16 cellular contexts compared by ENCODE assay signal in the genomic region with DNA sequence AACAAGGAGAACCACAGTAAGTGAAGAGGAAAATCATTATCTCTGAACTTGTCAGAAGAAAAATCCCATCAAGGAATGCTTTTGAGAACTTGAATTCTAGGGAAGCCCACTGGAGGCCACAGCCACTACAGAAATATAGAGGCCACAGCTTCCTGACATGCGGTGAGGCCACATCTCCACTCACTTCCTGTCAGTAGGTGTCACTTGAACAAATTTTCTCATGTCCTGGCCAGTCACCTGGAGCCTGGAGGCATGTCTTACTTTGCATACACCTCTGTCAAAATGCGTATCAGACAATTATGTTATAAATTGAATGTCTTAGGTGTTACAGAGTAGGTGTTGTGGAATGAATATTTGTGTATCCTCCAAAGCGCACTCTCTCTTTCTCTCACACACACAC.
A peak's percentile ranks its signal among the peaks of the same experiment; 100 is the strongest.
DNase-seq lines count a peak whose midpoint lies in the region; ATAC-seq, FAIRE-seq and TF ChIP-seq lines count a peak whose summit lies in the region.
"Had no signal": no experiment of that assay in that cellular context is flagged by ENCODE, and none has a peak within 500 bp of the region (broad histone marks: within the 10 kb centered on the region; RNA-seq: fewer than 3 reads in every experiment).

No MANE protein-coding gene starts in this region.

- intact Hi-C loops in GM12878 (cut with micrococcal nuclease; ENCODE audit: unreplicated experiment) (no loop called here), thyroid gland (cut with DNase I) (no loop called here)

- peaks cover 10% of the 10 kb centered on the region for H3K4me1 Mint-ChIP-seq in stimulated activated naive CD8-positive, alpha-beta T cell treated with anti-CD3 and anti-CD28 coated beads, Interleukin-15, Interleukin-2, amounts not matched to agents 100 ng/mL and 50 ng/mL, for 24 hours (ENCODE audit: low read depth)

- no peak for TF ChIP-seq POLR2A in GM12878 (IDR thresholded peaks at IDR 0.05; ENCODE audit: low read depth, low read length)
- no peak for TF ChIP-seq POLR2A in thyroid gland (IDR thresholded peaks at IDR 0.05)

- H3K9me3 ChIP-seq in GM12878 (replicated peaks; ENCODE audit: control insufficient read depth, insufficient read depth, low read length) = no peaks in the 10 kb centered on the region
- H3K9me3 ChIP-seq in thyroid gland = no peaks in the 10 kb centered on the region
- H3K9me3 ChIP-seq: BLaER1 had no signal

- H3K27me3 ChIP-seq in GM12878 (replicated peaks in 1 of 2; ENCODE audit: control insufficient read depth in 2 of 2, insufficient read depth in 2 of 2, low read length in 1 of 2) = no peaks in the 10 kb centered on the region; a peak in 1 of 4 replicates
- H3K27me3 ChIP-seq in thyroid gland = no peaks in the 10 kb centered on the region
- H3K27me3 ChIP-seq: BLaER1 had no signal

- H3K79me2 ChIP-seq in GM12878 (ENCODE audit: control insufficient read depth, insufficient read depth, low read length) = no peaks in the 10 kb centered on the region

- BruUV-seq in GM12878 (replicated peaks; lab: Mats Ljungman, UMichigan) = no TSS peak

- H3K4me1 ChIP-seq in GM12878 (ENCODE audit: control insufficient read depth, insufficient read depth, low read length) (no peaks in the 10 kb centered on the region), thyroid gland (no peaks in the 10 kb centered on the region)
- H3K4me1 ChIP-seq: BLaER1 had no signal

- no peaks in the 10 kb centered on the region for H3K9me3 Mint-ChIP-seq in stimulated activated naive CD8-positive, alpha-beta T cell treated with anti-CD3 and anti-CD28 coated beads, Interleukin-15, Interleukin-2, amounts not matched to agents 100 ng/mL and 50 ng/mL, for 24 hours

- H3K4me3 Mint-ChIP-seq in stimulated activated naive CD8-positive, alpha-beta T cell treated with anti-CD3 and anti-CD28 coated beads, Interleukin-15, Interleukin-2, amounts not matched to agents 100 ng/mL and 50 ng/mL, for 24 hours = peak overlapping the region; percentile 13

- TF ChIP-seq EP300 in GM12878 (IDR thresholded peaks at IDR 0.05; ENCODE audit: borderline replicate concordance in 1 of 2, control insufficient read depth in 1 of 2, low read depth in 2 of 2, low read length in 2 of 2) = no peak

- RAD21 ChIA-PET in GM12878 (lab: Charles Lee; ENCODE audit: unreplicated experiment) = no interaction called here

- 33% methylated on average over 3 of the region's 3 CpGs for WGBS in GM12878 (ENCODE audit: insufficient coverage, insufficient replicate concordance, low lambda C conversion rate, missing lambda C conversion rate)
- WGBS in thyroid gland, 2 donors = 67 to 97% methylated on average over 3 of the region's 3 CpGs

- peak; percentile 3 for DNase-seq in activated CD4-positive, alpha-beta T cell treated with anti-CD3 and anti-CD28 coated beads for 48 hours
- no peak for DNase-seq in activated CD4-positive, alpha-beta T cell treated with anti-CD3 and anti-CD28 coated beads, Interleukin-2, amount 50 U/mL, for 4 hours
- DNase-seq in stimulated activated naive CD8-positive, alpha-beta T cell treated with anti-CD3 and anti-CD28 coated beads, Interleukin-15, Interleukin-2, amounts not matched to agents 100 U/mL and 50 U/mL, for 24 hours = no peak
- DNase-seq in GM12878 (ENCODE audit: low read depth, low spot score) (no peak), NCI-H446 treated with DMSO at 0.1 percent for 48 hours (lab: John Stamatoyannopoulos, UW) (no peak), kidney tubule cell (ENCODE audit: low spot score) (no peak), thyroid gland (no peak)
- DNase-seq: 8988T, H7, Kasumi-1, NCI-H2029, NCI-H524, OCI-M1, RPMI8226 had no signal

- in situ Hi-C loops in GM12878 (cut with MboI) = no loop called here

- CTCF ChIA-PET in GM12878 (lab: Yijun Ruan, JAX) = interaction anchor here (1.0 to 2.8 kb wide), 10 partner anchors 9 to 351 kb away, joined by 3 to 11 read pairs (median 5); no protein-coding TSS in a partner anchor

- FAIRE-seq in GM12878 (lab: Jason Lieb, UNC) = no peak

- H3K36me3 ChIP-seq in GM12878 (ENCODE audit: control insufficient read depth in 2 of 2, insufficient read depth in 2 of 2, low read length in 1 of 2) (no peaks in the 10 kb centered on the region), thyroid gland (no peaks in the 10 kb centered on the region)
- H3K36me3 ChIP-seq: BLaER1 had no signal

- TF ChIP-seq RAD21 in GM12878 (IDR thresholded peaks at IDR 0.05; ENCODE audit: insufficient read depth, low read depth, low read length) = no peak

- SMC1A ChIA-PET in GM12878 (lab: Charles Lee; ENCODE audit: uncharacterized antibody, unreplicated experiment) = interaction anchor here (0.9 to 2.0 kb wide), 4 partner anchors 8 to 56 kb away, joined by 3 to 8 read pairs (median 4); no protein-coding TSS in a partner anchor

- H4K20me1 ChIP-seq in GM12878 (ENCODE audit: control insufficient read depth, insufficient read depth) = no peaks in the 10 kb centered on the region
- H4K20me1 ChIP-seq: BLaER1 had no signal

- POLR2A ChIA-PET in GM12878 (lab: Charles Lee) = no interaction called here

- peaks cover 4% of the 10 kb centered on the region for H3K27me3 Mint-ChIP-seq in stimulated activated naive CD8-positive, alpha-beta T cell treated with anti-CD3 and anti-CD28 coated beads, Interleukin-15, Interleukin-2, amounts not matched to agents 100 ng/mL and 50 ng/mL, for 24 hours

- H3K9ac ChIP-seq in GM12878 (ENCODE audit: control insufficient read depth, insufficient read depth, low read length) = no peak overlapping the region
- H3K9ac ChIP-seq: BLaER1 had no signal

- H3K4me2 ChIP-seq in GM12878 (ENCODE audit: control insufficient read depth, insufficient read depth) = no peak overlapping the region
- H3K4me2 ChIP-seq: BLaER1 had no signal

- TF ChIP-seq CTCF in GM12878 (IDR thresholded peaks at IDR 0.05 in 2 of 3, conservative IDR thresholded peaks at IDR 0.05 in 1 of 3; ENCODE audit: control insufficient read depth in 2 of 3, extremely low read depth in 1 of 3, insufficient read depth in 1 of 3, low read depth in 3 of 3, low read length in 3 of 3) = no peak
- no peak for TF ChIP-seq CTCF in thyroid gland (IDR thresholded peaks at IDR 0.05)

- no peak for ATAC-seq in stimulated activated naive CD8-positive, alpha-beta T cell treated with anti-CD3 and anti-CD28 coated beads, Interleukin-15, Interleukin-2, amounts not matched to agents 100 U/mL and 50 U/mL, for 24 hours
- ATAC-seq in GM12878 = no peak

- no peak overlapping the region for H3K27ac Mint-ChIP-seq in stimulated activated naive CD8-positive, alpha-beta T cell treated with anti-CD3 and anti-CD28 coated beads, Interleukin-15, Interleukin-2, amounts not matched to agents 100 ng/mL and 50 ng/mL, for 24 hours

- no peak overlapping the region for H2AFZ ChIP-seq in GM12878 (ENCODE audit: control insufficient read depth, low read depth, low read length)

- no peaks in the 10 kb centered on the region for H3K36me3 Mint-ChIP-seq in stimulated activated naive CD8-positive, alpha-beta T cell treated with anti-CD3 and anti-CD28 coated beads, Interleukin-15, Interleukin-2, amounts not matched to agents 100 ng/mL and 50 ng/mL, for 24 hours (ENCODE audit: low read depth)

- no peak overlapping the region for H3K27ac ChIP-seq in GM12878 (ENCODE audit: control insufficient read depth, insufficient read depth)
- H3K27ac ChIP-seq in thyroid gland = no peak overlapping the region
- H3K27ac ChIP-seq: BLaER1 had no signal

- no peak overlapping the region for H3K4me3 ChIP-seq in GM12878
- H3K4me3 ChIP-seq in thyroid gland (replicated peaks in 1 of 3) = no peak overlapping the region
- H3K4me3 ChIP-seq: BLaER1 had no signal

TF ChIP-seq in GM12878, 131 proteins besides CTCF, POLR2A, EP300 and RAD21 (continues in another document):
- TF ChIP-seq BCL3 (IDR thresholded peaks at IDR 0.05; ENCODE audit: borderline replicate concordance, insufficient read depth, low read depth, low read length, poor library complexity, severe bottlenecking) (no peak), BACH1 (IDR thresholded peaks at IDR 0.05; ENCODE audit: borderline replicate concordance) (no peak), E2F8 (IDR thresholded peaks at IDR 0.05; ENCODE audit: low read depth, partially characterized antibody) (no peak), ELK1 (IDR thresholded peaks at IDR 0.05; ENCODE audit: low read depth, low read length) (no peak)
